In the genomic region with DNA sequence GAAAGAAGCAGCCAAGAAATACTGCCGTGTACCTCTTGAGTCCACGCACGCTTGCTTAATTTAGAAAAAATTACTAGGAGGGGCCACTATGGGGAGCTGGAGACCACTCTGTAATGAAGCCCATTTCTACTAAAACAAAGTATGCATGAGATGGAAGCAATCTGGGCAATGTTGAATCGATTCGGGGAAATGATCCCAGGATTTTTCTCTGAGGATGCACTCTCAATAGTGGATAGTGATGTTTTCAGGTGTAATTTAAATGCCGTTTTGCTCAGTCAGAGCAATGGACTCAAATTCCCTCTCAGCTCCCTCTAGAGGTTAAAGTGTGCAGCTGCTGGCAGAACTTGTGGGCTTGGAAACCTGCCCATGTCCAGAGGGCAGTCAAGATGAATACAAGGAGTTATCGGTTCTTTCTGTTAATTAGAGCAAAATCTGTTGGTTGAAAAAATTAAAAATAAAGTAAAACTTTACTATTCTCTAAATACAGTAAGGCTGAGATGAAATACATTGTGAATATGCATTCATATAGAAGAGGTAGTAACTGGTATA, we compare ENCODE assay signal across 8 cellular contexts.
A peak's percentile ranks its signal among the peaks of the same experiment; 100 is the strongest.
DNase-seq lines count a peak whose midpoint lies in the region; ATAC-seq and TF ChIP-seq lines count a peak whose summit lies in the region.

No MANE protein-coding gene starts in this region.

- no peak overlapping the region for H3K27ac ChIP-seq in DOHH2 (ENCODE audit: low read depth, low read length)

- no peaks in the 10 kb centered on the region for H3F3A ChIP-seq in DOHH2 (ENCODE audit: control insufficient read depth, insufficient read depth)

- no peaks in the 10 kb centered on the region for H3K9me2 ChIP-seq in DOHH2 (replicated peaks; ENCODE audit: control insufficient read depth, low read length)

- H3K4me2 ChIP-seq in DOHH2 (ENCODE audit: low read length): no peak overlapping the region

- H3K4me1 ChIP-seq in DOHH2 (ENCODE audit: control insufficient read depth, low read length): no peaks in the 10 kb centered on the region

- intact Hi-C loops in left cardiac atrium (cut with DNase I): loop anchor here (2.0 to 5.0 kb wide), 6 partner anchors 146 to 209 kb away; partner anchors contain the start of gene PRSS23 (in 1 of the 2)

- peak; percentile 5 for DNase-seq in NCI-H524 treated with DMSO at 0.1 percent for 48 hours (lab: John Stamatoyannopoulos, UW)
- DNase-seq in activated naive CD4-positive, alpha-beta T cell treated with anti-CD3 and anti-CD28 coated beads, Interleukin-2, amount 50 U/mL, for 16 hours: peak; percentile 34
- peak; percentile 69 for DNase-seq in left cardiac atrium
- peak; percentile 65 for DNase-seq in retina
- DNase-seq in NCI-H1048 (lab: John Stamatoyannopoulos, UW): no peak

- no peaks in the 10 kb centered on the region for H3K79me2 ChIP-seq in DOHH2 (ENCODE audit: control insufficient read depth, low read length)

- H4K20me1 ChIP-seq in DOHH2 (ENCODE audit: control insufficient read depth, insufficient read depth, low read depth, low read length): no peaks in the 10 kb centered on the region

- no peaks in the 10 kb centered on the region for H3K36me3 ChIP-seq in DOHH2 (ENCODE audit: control insufficient read depth, low read length)

- peak; percentile 90 for ATAC-seq in GM19328 (IDR thresholded peaks at IDR 0.05; ENCODE audit: unreplicated experiment)
- peak; percentile 92 for ATAC-seq in HG03196 (IDR thresholded peaks at IDR 0.05; ENCODE audit: unreplicated experiment)
- ATAC-seq in left cardiac atrium: peak; percentile 82 to 86

- H3K9me3 ChIP-seq in DOHH2 (ENCODE audit: control insufficient read depth, insufficient read depth, low read length): no peaks in the 10 kb centered on the region

- TF ChIP-seq CTCF in DOHH2 (IDR thresholded peaks at IDR 0.05; ENCODE audit: low read depth, low read length, poor library complexity, severe bottlenecking): peak; percentile 99

- no peaks in the 10 kb centered on the region for H3K27me3 ChIP-seq in DOHH2 (ENCODE audit: control insufficient read depth, low read length)

- H3K4me3 ChIP-seq in DOHH2 (ENCODE audit: low read length): no peak overlapping the region
